ENCODE assay signal across 1 cellular context in the genomic region with DNA sequence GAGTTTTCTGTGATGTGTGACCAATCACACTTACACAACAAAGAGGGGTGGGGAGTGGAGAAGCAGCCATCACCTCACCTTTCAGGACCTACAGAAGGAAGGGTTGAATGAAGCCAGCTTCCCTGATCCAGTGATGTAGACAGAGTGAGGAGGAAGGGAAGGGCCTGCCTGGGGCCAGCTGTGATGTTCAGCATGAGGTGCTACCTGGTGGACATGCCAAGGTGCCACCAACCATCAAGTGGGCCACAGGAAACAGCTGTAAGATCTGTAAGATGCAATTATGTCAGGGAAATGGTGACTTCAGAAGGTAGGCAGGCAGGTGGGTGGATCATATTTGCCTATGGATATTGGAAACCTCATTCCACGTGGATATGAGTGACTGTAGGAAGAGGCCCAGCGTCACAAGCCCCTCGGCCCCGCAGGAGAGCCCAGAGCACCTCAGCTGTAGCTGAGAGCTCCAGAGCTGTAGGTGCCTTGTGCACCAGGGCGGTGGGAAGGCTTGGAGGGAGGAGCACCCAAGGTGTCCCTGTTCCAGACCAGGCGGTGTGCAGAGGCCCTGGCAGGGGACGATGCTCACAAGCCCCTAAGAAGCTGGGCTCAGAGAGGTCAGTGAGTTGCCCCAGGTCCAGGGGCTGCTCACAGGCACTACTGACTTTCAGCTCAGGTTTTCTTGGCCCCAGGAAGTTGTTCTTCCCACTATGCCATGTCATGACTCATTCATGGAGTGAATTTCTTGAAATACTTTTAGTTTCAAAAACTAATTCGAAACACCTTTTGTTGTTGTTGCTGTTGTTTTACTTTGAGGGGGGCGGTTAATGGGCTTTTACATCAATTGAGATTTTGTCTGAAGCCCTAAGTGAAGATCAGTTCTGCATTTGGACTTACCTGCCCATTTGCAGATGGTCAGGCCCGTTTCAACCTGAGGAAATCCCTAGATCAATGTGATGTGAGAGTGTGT.
TF ChIP-seq lines count a peak whose summit lies in the region.

No MANE protein-coding gene starts in this region.

TF ChIP-seq in GM12878, 131 proteins besides CTCF, POLR2A, EP300 and RAD21 (continued from another document):
- TF ChIP-seq SPI1 (IDR thresholded peaks at IDR 0.05; ENCODE audit: borderline replicate concordance, insufficient read depth, low read depth, low read length) (no peak), ZNF622 (IDR thresholded peaks at IDR 0.05) (no peak), EGR1 (IDR thresholded peaks at IDR 0.05; ENCODE audit: borderline replicate concordance in 1 of 2, low read depth in 2 of 2, low read length in 2 of 2) (no peak), POLR2AphosphoS5 (IDR thresholded peaks at IDR 0.05; ENCODE audit: low read length) (no peak), SP1 (IDR thresholded peaks at IDR 0.05; ENCODE audit: low read depth, low read length) (no peak), WRNIP1 (IDR thresholded peaks at IDR 0.05; ENCODE audit: borderline replicate concordance, low read depth, low read length) (no peak), CBFB (IDR thresholded peaks at IDR 0.05; ENCODE audit: low read depth) (no peak), SIX5 (IDR thresholded peaks at IDR 0.05; ENCODE audit: low read depth, low read length, severe bottlenecking) (no peak), EED (IDR thresholded peaks at IDR 0.05; ENCODE audit: low read depth) (no peak), CHD1 (IDR thresholded peaks at IDR 0.05; ENCODE audit: low read depth, low read length) (no peak), USF2 (IDR thresholded peaks at IDR 0.05; ENCODE audit: borderline replicate concordance, low read depth, low read length) (no peak), LARP7 (IDR thresholded peaks at IDR 0.05) (no peak), ATF7 (IDR thresholded peaks at IDR 0.05; ENCODE audit: low read depth) (no peak), RUNX3 (IDR thresholded peaks at IDR 0.05; ENCODE audit: low read length) (no peak), NFXL1 (IDR thresholded peaks at IDR 0.05; ENCODE audit: borderline replicate concordance) (no peak), JUNB (IDR thresholded peaks at IDR 0.05) (peak; percentile 21; the same call in 1 of the 2 replicates), KAT2A (conservative IDR thresholded peaks at IDR 0.05; ENCODE audit: control insufficient read depth, low read depth, low read length) (no peak), STAT1 (conservative IDR thresholded peaks at IDR 0.05) (no peak), MYB (IDR thresholded peaks at IDR 0.05; ENCODE audit: borderline replicate concordance, low read depth, low read length) (no peak), STAT3 (IDR thresholded peaks at IDR 0.05; ENCODE audit: low read depth, low read length) (no peak), SMAD5 (IDR thresholded peaks at IDR 0.05; ENCODE audit: low read depth) (no peak), FOXM1 (IDR thresholded peaks at IDR 0.05; ENCODE audit: low read depth, low read length) (no peak), ZBTB33 (IDR thresholded peaks at IDR 0.05) (no peak), E2F8 (IDR thresholded peaks at IDR 0.05; ENCODE audit: low read depth, partially characterized antibody) (no peak)
- TF ChIP-seq, protein P1, sequence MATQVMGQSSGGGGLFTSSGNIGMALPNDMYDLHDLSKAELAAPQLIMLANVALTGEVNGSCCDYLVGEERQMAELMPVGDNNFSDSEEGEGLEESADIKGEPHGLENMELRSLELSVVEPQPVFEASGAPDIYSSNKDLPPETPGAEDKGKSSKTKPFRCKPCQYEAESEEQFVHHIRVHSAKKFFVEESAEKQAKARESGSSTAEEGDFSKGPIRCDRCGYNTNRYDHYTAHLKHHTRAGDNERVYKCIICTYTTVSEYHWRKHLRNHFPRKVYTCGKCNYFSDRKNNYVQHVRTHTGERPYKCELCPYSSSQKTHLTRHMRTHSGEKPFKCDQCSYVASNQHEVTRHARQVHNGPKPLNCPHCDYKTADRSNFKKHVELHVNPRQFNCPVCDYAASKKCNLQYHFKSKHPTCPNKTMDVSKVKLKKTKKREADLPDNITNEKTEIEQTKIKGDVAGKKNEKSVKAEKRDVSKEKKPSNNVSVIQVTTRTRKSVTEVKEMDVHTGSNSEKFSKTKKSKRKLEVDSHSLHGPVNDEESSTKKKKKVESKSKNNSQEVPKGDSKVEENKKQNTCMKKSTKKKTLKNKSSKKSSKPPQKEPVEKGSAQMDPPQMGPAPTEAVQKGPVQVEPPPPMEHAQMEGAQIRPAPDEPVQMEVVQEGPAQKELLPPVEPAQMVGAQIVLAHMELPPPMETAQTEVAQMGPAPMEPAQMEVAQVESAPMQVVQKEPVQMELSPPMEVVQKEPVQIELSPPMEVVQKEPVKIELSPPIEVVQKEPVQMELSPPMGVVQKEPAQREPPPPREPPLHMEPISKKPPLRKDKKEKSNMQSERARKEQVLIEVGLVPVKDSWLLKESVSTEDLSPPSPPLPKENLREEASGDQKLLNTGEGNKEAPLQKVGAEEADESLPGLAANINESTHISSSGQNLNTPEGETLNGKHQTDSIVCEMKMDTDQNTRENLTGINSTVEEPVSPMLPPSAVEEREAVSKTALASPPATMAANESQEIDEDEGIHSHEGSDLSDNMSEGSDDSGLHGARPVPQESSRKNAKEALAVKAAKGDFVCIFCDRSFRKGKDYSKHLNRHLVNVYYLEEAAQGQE (IDR thresholded peaks at IDR 0.05; ENCODE audit: low read depth, low read length): no peak
TF ChIP-seq in GM12878: peak in this region for 4.
